8 cellular contexts compared by ENCODE assay signal in genomic region chr7:50679218-50680007, GRCh38.
DNase-seq lines count a peak whose midpoint lies in the region; ATAC-seq and TF ChIP-seq lines count a peak whose summit lies in the region.

No MANE protein-coding gene starts in this region.

- WGBS in SK-N-SH (ENCODE audit: low lambda C conversion rate) = 14% methylated on average over 7 of the region's 7 CpGs
- 19 to 35% (median 20%) methylated on average over 7 of the region's 7 CpGs for WGBS in psoas muscle, 3 donors

- intact Hi-C loops in psoas muscle (cut with DNase I) = loop anchor here (5.0 to 10.0 kb wide), 5 partner anchors 37 to 477 kb away; no protein-coding TSS in a partner anchor

- H3K9me2 ChIP-seq in SK-N-SH = no peaks in the 10 kb centered on the region

- no peaks in the 10 kb centered on the region for H3K27me3 ChIP-seq in SK-N-SH (ENCODE audit: insufficient read depth)
- H3K27me3 ChIP-seq in psoas muscle (ENCODE audit: insufficient read depth in 3 of 3, low read length in 2 of 3) = no peaks in the 10 kb centered on the region

- TF ChIP-seq CTCF in SK-N-SH (IDR thresholded peaks at IDR 0.05) = peak; percentile 68
- TF ChIP-seq CTCF in fibroblast of villous mesenchyme (IDR thresholded peaks at IDR 0.05; ENCODE audit: insufficient read depth, low read depth, low read length) = peak; percentile 43
- peak; percentile 46 for TF ChIP-seq CTCF in psoas muscle (IDR thresholded peaks at IDR 0.05)

- POLR2A ChIA-PET in SK-N-SH (lab: Yijun Ruan, JAX) = no interaction called here

- peaks cover 85% of the 10 kb centered on the region for H4K20me1 ChIP-seq in SK-N-SH (ENCODE audit: insufficient read depth)

- H3K79me2 ChIP-seq in SK-N-SH (ENCODE audit: insufficient read depth) = peaks cover 62% of the 10 kb centered on the region

- no peak for TF ChIP-seq EP300 in SK-N-SH (IDR thresholded peaks at IDR 0.05; ENCODE audit: borderline replicate concordance in 1 of 2, low read depth in 1 of 2, low read length in 1 of 2)

- TF ChIP-seq RAD21 in SK-N-SH (IDR thresholded peaks at IDR 0.05; ENCODE audit: low read length) = peak; percentile 99

- H3K9me3 ChIP-seq in SK-N-SH (no peaks in the 10 kb centered on the region), psoas muscle (no peaks in the 10 kb centered on the region)

- peaks cover 0 to 22% of the 10 kb centered on the region in 2 experiments; a peak in 2 of 4 replicates for H3K4me1 ChIP-seq in SK-N-SH (ENCODE audit: control insufficient read depth in 1 of 2, insufficient read depth in 2 of 2, low read depth in 1 of 2, low read length in 1 of 2)
- H3K4me1 ChIP-seq in psoas muscle = peaks cover 80% of the 10 kb centered on the region

- no peak overlapping the region for H3K9ac ChIP-seq in SK-N-SH

- H3K4me2 ChIP-seq in SK-N-SH = no peak overlapping the region

- DNase-seq in GM03348 (ENCODE audit: low spot score) = peak; percentile 55
- DNase-seq in HCEC 1CT = peak; percentile 71
- DNase-seq in NCI-H1092 (lab: John Stamatoyannopoulos, UW) = peak; percentile 59
- DNase-seq in SK-N-SH = peak; percentile 80
- DNase-seq in fibroblast of villous mesenchyme (ENCODE audit: low read depth) = peak; percentile 63
- no peak for DNase-seq in psoas muscle

- H3K27ac ChIP-seq in SK-N-SH (ENCODE audit: low read depth in 2 of 2, low read length in 1 of 2) = no peak overlapping the region
- peak overlapping the region; percentile 81 for H3K27ac ChIP-seq in psoas muscle

- ATAC-seq in psoas muscle (peak; percentile 81 to 89 (median 86)), GM19455 (IDR thresholded peaks at IDR 0.05; ENCODE audit: unreplicated experiment) (no peak), HG03139 (IDR thresholded peaks at IDR 0.05; ENCODE audit: unreplicated experiment) (no peak)

- CTCF ChIA-PET in SK-N-SH (lab: Yijun Ruan, JAX) = interaction anchor here (0.6 to 11.9 kb wide), 93 partner anchors 9 to 594 kb away, joined by 3 to 157 read pairs (median 4); partner anchors contain the start of gene ZPBP

- H3K4me3 ChIP-seq in SK-N-SH (ENCODE audit: low read depth in 2 of 2, low read length in 1 of 2) = no peak overlapping the region
- H3K4me3 ChIP-seq in fibroblast of villous mesenchyme (ENCODE audit: low read depth, low read length) = no peak overlapping the region
- no peak overlapping the region for H3K4me3 ChIP-seq in psoas muscle

- H2AFZ ChIP-seq in SK-N-SH (ENCODE audit: low read depth) = no peak overlapping the region

- H3F3A ChIP-seq in SK-N-SH (replicated peaks; ENCODE audit: insufficient read depth) = no peaks in the 10 kb centered on the region

- H3K36me3 ChIP-seq in SK-N-SH (replicated peaks in 1 of 2; ENCODE audit: control insufficient read depth in 1 of 2, insufficient read depth in 2 of 2, low read length in 1 of 2) (peaks cover 0 to 8% of the 10 kb centered on the region in 2 experiments), psoas muscle (ENCODE audit: insufficient read depth in 1 of 2, low read depth in 1 of 2) (peaks cover 0 to 1% of the 10 kb centered on the region in 2 donors)

TF ChIP-seq in SK-N-SH, 30 proteins besides CTCF, POLR2A, EP300 and RAD21:
- TF ChIP-seq SIN3A (IDR thresholded peaks at IDR 0.05; ENCODE audit: borderline replicate concordance, low read depth, low read length) = no peak
- TF ChIP-seq SMC3 (IDR thresholded peaks at IDR 0.05; ENCODE audit: low read depth, low read length) = peak; percentile 91
- TF ChIP-seq MXI1 (IDR thresholded peaks at IDR 0.05; ENCODE audit: low read depth, low read length) = no peak
- no peak for TF ChIP-seq RXRA (IDR thresholded peaks at IDR 0.05; ENCODE audit: borderline replicate concordance, low read depth)
- TF ChIP-seq EZH2phosphoT487 (IDR thresholded peaks at IDR 0.05; ENCODE audit: borderline replicate concordance, low read depth) = no peak
- no peak for TF ChIP-seq CHD2 (IDR thresholded peaks at IDR 0.05; ENCODE audit: low read length, partially characterized antibody)
- 0 out of 2 replicates have a peak, but pooled peaks have one; percentile 18 for TF ChIP-seq RCOR1 (IDR thresholded peaks at IDR 0.05; ENCODE audit: low read length)
- TF ChIP-seq FOXM1 (IDR thresholded peaks at IDR 0.05; ENCODE audit: low read depth) = no peak

Comparison
In these comparisons a context has a peak if more than half of its experiments do, and no peak if none do; other contexts are left out.
1. DNase-seq: peak in GM03348 (single experiment), HCEC 1CT (single experiment), NCI-H1092 (single experiment), SK-N-SH (single experiment) and fibroblast of villous mesenchyme (single experiment); none in psoas muscle (0 of 2).
2. ATAC-seq: peak in psoas muscle (4 of 4); none in GM19455 (single experiment) and HG03139 (single experiment).
3. Peak in every context shown above with its lines, with median percentiles within 50 percentile points of each other: CTCF ChIP-seq.